Comparison of ENCODE assay signal across 12 cellular contexts in genomic region chr11:27464155-27464759, GRCh38. TPM values are rescaled to one million over a fixed set of nuclear protein-coding genes. Genes with fewer than 3 reads are reported as not detected.
DNase-seq lines count a peak whose midpoint lies in the region; ATAC-seq, FAIRE-seq and TF ChIP-seq lines count a peak whose summit lies in the region.
"Had no signal": no experiment of that assay in that cellular context is flagged by ENCODE, and none has a peak within 500 bp of the region (broad histone marks: within the 10 kb centered on the region; RNA-seq: fewer than 3 reads in every experiment).

No MANE protein-coding gene starts in this region.

- H3K4me1 ChIP-seq in SK-N-SH (ENCODE audit: control insufficient read depth in 1 of 2, insufficient read depth in 2 of 2, low read depth in 1 of 2, low read length in 1 of 2): peaks cover 0 to 50% of the 10 kb centered on the region in 2 experiments; a peak in 3 of 4 replicates
- H3K4me1 ChIP-seq in HepG2 (ENCODE audit: insufficient read depth, low read length): peaks cover 97% of the 10 kb centered on the region
- H3K4me1 ChIP-seq in upper lobe of left lung: peaks cover 0 to 8% (median 4%) of the 10 kb centered on the region in 4 donors
- H3K4me1 ChIP-seq: parathyroid adenoma had no signal

- H3K79me2 ChIP-seq in SK-N-SH (ENCODE audit: insufficient read depth) (peaks cover 37% of the 10 kb centered on the region), HepG2 (ENCODE audit: insufficient read depth, low read length) (peaks cover 99% of the 10 kb centered on the region)

- no peaks in the 10 kb centered on the region for H3K36me3 ChIP-seq in SK-N-SH (replicated peaks in 1 of 2; ENCODE audit: control insufficient read depth in 1 of 2, insufficient read depth in 2 of 2, low read length in 1 of 2)
- H3K36me3 ChIP-seq in HepG2 (replicated peaks in 1 of 2; ENCODE audit: control insufficient read depth in 1 of 2, insufficient read depth in 2 of 2, low read length in 2 of 2): peaks cover 0 to 1% of the 10 kb centered on the region in 2 experiments; a peak in 1 of 5 replicates
- H3K36me3 ChIP-seq in upper lobe of left lung: no peaks in the 10 kb centered on the region

- H3K27me3 ChIP-seq in SK-N-SH (ENCODE audit: insufficient read depth) (no peaks in the 10 kb centered on the region), HepG2 (ENCODE audit: control insufficient read depth in 1 of 2, insufficient read depth in 2 of 2, low read length in 2 of 2) (no peaks in the 10 kb centered on the region), upper lobe of left lung (no peaks in the 10 kb centered on the region)

- ATAC-seq in SK-N-SH treated with all-trans-retinoic acid at 6 μM for 48 hours (peak; percentile 83), HepG2 (no peak), upper lobe of left lung (ENCODE audit: low FRiP score in 2 of 2) (peak; percentile 47 to 79), HG02763 (IDR thresholded peaks at IDR 0.05; ENCODE audit: unreplicated experiment) (no peak), HG03139 (IDR thresholded peaks at IDR 0.05; ENCODE audit: unreplicated experiment) (no peak)
- ATAC-seq: activated naive CD4-positive, alpha-beta T cell treated with anti-CD3 and anti-CD28 coated beads, Interleukin-2, amount 50 U/mL, for 72 hours had no signal

- CTCF ChIA-PET in SK-N-SH (lab: Yijun Ruan, JAX): interaction anchor here (1.4 to 2.1 kb wide), 3 partner anchors 15 to 37 kb away, joined by 3 to 7 read pairs (median 4); no protein-coding TSS in a partner anchor
- CTCF ChIA-PET in HepG2 (lab: Yijun Ruan, JAX; ENCODE audit: low intra/inter-chr PET ratio, low total read pairs): no interaction called here

- no peak overlapping the region for H3K4me3 ChIP-seq in SK-N-SH (ENCODE audit: low read depth in 2 of 2, low read length in 1 of 2)
- no peak overlapping the region for H3K4me3 ChIP-seq in cardiac fibroblast (replicated peaks in 1 of 2; ENCODE audit: low read depth in 2 of 2, low read length in 2 of 2)
- H3K4me3 ChIP-seq in HepG2 (replicated peaks in 1 of 3; ENCODE audit: insufficient read depth in 1 of 3, low read depth in 2 of 3, low read length in 3 of 3): no peak overlapping the region
- H3K4me3 ChIP-seq in upper lobe of left lung: no peak overlapping the region

- no peak for DNase-seq in SK-N-SH
- peak; percentile 39 to 73 for DNase-seq in cardiac fibroblast (ENCODE audit: low read depth in 2 of 2)
- DNase-seq in HepG2 (ENCODE audit: low spot score): no peak
- no peak for DNase-seq in upper lobe of left lung
- no peak for DNase-seq in NCI-H82 treated with DMSO at 0.1 percent for 48 hours (lab: John Stamatoyannopoulos, UW; ENCODE audit: unreplicated experiment)
- DNase-seq: activated CD4-positive, CD25-positive, alpha-beta regulatory T cell treated with anti-CD3 and anti-CD28 coated beads, Interleukin-2, amount 50 U/mL, for 72 hours; NCI-H526 had no signal

- in situ Hi-C loops in HepG2 (cut with HindIII; ENCODE audit: extremely low pct_ligation_motif_present, low pct_unique_long_range_greater_than_20kb): no loop called here

- H3K9ac ChIP-seq in SK-N-SH (no peak overlapping the region), HepG2 (ENCODE audit: insufficient read depth, low read depth, low read length) (peak overlapping the region; percentile 26; the same call in 1 of the 2 replicates)
- H3K9ac ChIP-seq: parathyroid adenoma had no signal

- H3K4me2 ChIP-seq in SK-N-SH: no peak overlapping the region
- peak overlapping the region; percentile 29 for H3K4me2 ChIP-seq in HepG2 (ENCODE audit: low read depth, low read length)

- no peak overlapping the region for H2AFZ ChIP-seq in SK-N-SH (ENCODE audit: low read depth)
- no peak overlapping the region for H2AFZ ChIP-seq in HepG2 (ENCODE audit: low read length)
- H2AFZ ChIP-seq: parathyroid adenoma had no signal

- no peaks in the 10 kb centered on the region for H3K9me2 ChIP-seq in SK-N-SH

- POLR2A ChIA-PET in SK-N-SH (lab: Yijun Ruan, JAX) (interaction anchor here (0.6 kb wide), 1 partner anchor 31 kb away, joined by 3 read pairs; no protein-coding TSS in a partner anchor), HepG2 (lab: Yijun Ruan, JAX) (interaction anchor here (0.7 to 1.4 kb wide), 3 partner anchors 8 to 69 kb away, joined by 3 read pairs; no protein-coding TSS in a partner anchor)

- BruUV-seq in HepG2 (replicated peaks; lab: Mats Ljungman, UMichigan): no TSS peak

- no peaks in the 10 kb centered on the region for H3K9me3 ChIP-seq in SK-N-SH
- no peaks in the 10 kb centered on the region for H3K9me3 ChIP-seq in HepG2 (ENCODE audit: low read length)
- H3K9me3 ChIP-seq in upper lobe of left lung: no peaks in the 10 kb centered on the region

- no peak for TF ChIP-seq EP300 in SK-N-SH (IDR thresholded peaks at IDR 0.05; ENCODE audit: borderline replicate concordance in 1 of 2, low read depth in 1 of 2, low read length in 1 of 2)
- no peak for TF ChIP-seq EP300 in HepG2 (IDR thresholded peaks at IDR 0.05; ENCODE audit: low read depth in 2 of 2, low read length in 2 of 2)
- TF ChIP-seq EP300 in HepG2 (CRISPR knock-in tag; IDR thresholded peaks at IDR 0.05; ENCODE audit: borderline replicate concordance): no peak
- no peak for TF ChIP-seq EP300 in upper lobe of left lung (IDR thresholded peaks at IDR 0.05)

- TF ChIP-seq POLR2A in HepG2 (IDR thresholded peaks at IDR 0.05; ENCODE audit: insufficient read depth in 1 of 2, low read depth in 2 of 2, low read length in 2 of 2) (no peak), upper lobe of left lung (IDR thresholded peaks at IDR 0.05) (no peak)

- H3K27ac ChIP-seq in SK-N-SH (ENCODE audit: low read depth in 2 of 2, low read length in 1 of 2) (no peak overlapping the region), HepG2 (ENCODE audit: extremely low read length, insufficient read depth, low read length) (peak overlapping the region; percentile 56), upper lobe of left lung (no peak overlapping the region)
- H3K27ac ChIP-seq: parathyroid adenoma had no signal

- intact Hi-C loops in HepG2 (cut with micrococcal nuclease; ENCODE audit: unreplicated experiment): no loop called here

- no peak for TF ChIP-seq CTCF in SK-N-SH (IDR thresholded peaks at IDR 0.05)
- TF ChIP-seq CTCF in cardiac fibroblast (IDR thresholded peaks at IDR 0.05; ENCODE audit: low read depth, low read length): no peak
- TF ChIP-seq CTCF in HepG2 (CRISPR knock-in tag; IDR thresholded peaks at IDR 0.05): no peak
- no peak for TF ChIP-seq CTCF in upper lobe of left lung (IDR thresholded peaks at IDR 0.05)

- no peak for FAIRE-seq in HepG2 (lab: Jason Lieb, UNC)

- H4K20me1 ChIP-seq in SK-N-SH (ENCODE audit: insufficient read depth) (no peaks in the 10 kb centered on the region), HepG2 (ENCODE audit: insufficient read depth, low read length) (peaks cover 3% of the 10 kb centered on the region)

- H3F3A ChIP-seq in SK-N-SH (replicated peaks; ENCODE audit: insufficient read depth): no peaks in the 10 kb centered on the region

- WGBS in SK-N-SH (ENCODE audit: low lambda C conversion rate): 79% methylated on average over 3 of the region's 3 CpGs
- 79% methylated on average over 3 of the region's 3 CpGs for WGBS in HepG2 (ENCODE audit: low lambda C conversion rate)
- 44 to 53% methylated on average over 3 of the region's 3 CpGs for WGBS in upper lobe of left lung, 2 donors

- TF ChIP-seq RAD21 in SK-N-SH (IDR thresholded peaks at IDR 0.05; ENCODE audit: low read length) (no peak), HepG2 (CRISPR knock-in tag; IDR thresholded peaks at IDR 0.05) (no peak)

RNA-seq across cellular contexts. Expression of gene LGR4, which starts 8.3 kb away (rescaled TPM):
- 2.6 and 4.6 TPM in 2 replicates for polyA plus RNA-seq in SK-N-SH (2012; rRNA removed)
- 3.2 and 3.4 TPM in 2 replicates for polyA plus RNA-seq in SK-N-SH (2012; cell fraction: cytosol; rRNA removed)
- polyA plus RNA-seq in SK-N-SH (2012; cell fraction: nucleus; rRNA removed): 6.5 and 9.3 TPM in 2 replicates
- 51.4 and 68.7 TPM in 2 replicates for total RNA-seq in HepG2 (2016; rRNA removed; fragmentation: Illumina TruSeq; extraction: Trizol)
- total RNA-seq in HepG2 (2016; cell fraction: cytosol; rRNA removed; fragmentation: Illumina TruSeq; extraction: Trizol; ENCODE audit: low read depth): 8.1 and 10.5 TPM in 2 replicates
- total RNA-seq in HepG2 (2016; cell fraction: insoluble cytoplasmic fraction; rRNA removed; fragmentation: Illumina TruSeq; extraction: Trizol): 51.6 and 65.3 TPM in 2 replicates
- total RNA-seq in HepG2 (2016; cell fraction: membrane; rRNA removed; fragmentation: Illumina TruSeq; extraction: Trizol): 23.6 and 26.4 TPM in 2 replicates
- 111 and 112 TPM in 2 replicates for total RNA-seq in HepG2 (2016; cell fraction: nucleus; rRNA removed; fragmentation: Illumina TruSeq; extraction: Trizol)
- 42.1 and 43.8 TPM in 2 replicates for polyA plus RNA-seq in HepG2 (2011; rRNA removed)
- 21.7 and 35.6 TPM in 2 replicates for polyA plus RNA-seq in HepG2 (2011; cell fraction: cytosol; rRNA removed)
- 35.4 and 41.4 TPM in 2 replicates for polyA plus RNA-seq in HepG2 (2011; cell fraction: nucleus; rRNA removed)
- 45.1 and 63.2 TPM in 2 replicates for polyA plus RNA-seq in HepG2 (2012)
- polyA plus RNA-seq in HepG2 (2016; cell fraction: cytosol; fragmentation: Illumina TruSeq; extraction: Trizol; ENCODE audit: low read depth): 1.6 TPM in 2 replicates
- 39.9 and 43.3 TPM in 2 replicates for polyA plus RNA-seq in HepG2 (2016; cell fraction: insoluble cytoplasmic fraction; fragmentation: Illumina TruSeq; extraction: Trizol; ENCODE audit: low read depth)
- polyA plus RNA-seq in HepG2 (2016; cell fraction: membrane; fragmentation: Illumina TruSeq; extraction: Trizol; ENCODE audit: low read depth): 7.6 and 7.9 TPM in 2 replicates
- polyA plus RNA-seq in HepG2 (2016; cell fraction: nucleus; fragmentation: Illumina TruSeq; extraction: Trizol; ENCODE audit: insufficient read depth, low read depth): 106 and 117 TPM in 2 replicates
- polyA minus RNA-seq in HepG2 (2011; rRNA and poly(A)+ RNA removed; ENCODE audit: low replicate concordance): 187 and 243 TPM in 2 replicates
- 60.2 and 70.2 TPM in 2 replicates for polyA minus RNA-seq in HepG2 (2011; cell fraction: cytosol; rRNA and poly(A)+ RNA removed)
- polyA minus RNA-seq in HepG2 (2011; cell fraction: nucleus; rRNA and poly(A)+ RNA removed): 201 and 210 TPM in 2 replicates
- total RNA-seq in upper lobe of left lung: 10 to 100 TPM in 1 of 6 donors, 1 to 10 TPM in 5; 3.1 to 20.2 (median 6.0) TPM

RNA-seq across cellular contexts. Expression of gene LIN7C, which starts 42.3 kb away (rescaled TPM):
- 7.3 and 11.0 TPM in 2 replicates for polyA plus RNA-seq in SK-N-SH (2012; rRNA removed)
- polyA plus RNA-seq in SK-N-SH (2012; cell fraction: cytosol; rRNA removed): 13.7 and 16.3 TPM in 2 replicates
- polyA plus RNA-seq in SK-N-SH (2012; cell fraction: nucleus; rRNA removed): 3.9 and 6.7 TPM in 2 replicates
- total RNA-seq in HepG2 (2016; rRNA removed; fragmentation: Illumina TruSeq; extraction: Trizol): 37.2 and 65.8 TPM in 2 replicates
- 2.5 and 2.7 TPM in 2 replicates for total RNA-seq in HepG2 (2016; cell fraction: cytosol; rRNA removed; fragmentation: Illumina TruSeq; extraction: Trizol; ENCODE audit: low read depth)
- 38.6 and 65.0 TPM in 2 replicates for total RNA-seq in HepG2 (2016; cell fraction: insoluble cytoplasmic fraction; rRNA removed; fragmentation: Illumina TruSeq; extraction: Trizol)
- 15.9 and 19.0 TPM in 2 replicates for total RNA-seq in HepG2 (2016; cell fraction: membrane; rRNA removed; fragmentation: Illumina TruSeq; extraction: Trizol)
- 24.0 and 25.6 TPM in 2 replicates for total RNA-seq in HepG2 (2016; cell fraction: nucleus; rRNA removed; fragmentation: Illumina TruSeq; extraction: Trizol)
- 12.7 and 14.8 TPM in 2 replicates for polyA plus RNA-seq in HepG2 (2011; rRNA removed)
- 7.8 and 14.4 TPM in 2 replicates for polyA plus RNA-seq in HepG2 (2011; cell fraction: cytosol; rRNA removed)
- 4.2 and 7.4 TPM in 2 replicates for polyA plus RNA-seq in HepG2 (2011; cell fraction: nucleus; rRNA removed)
- polyA plus RNA-seq in HepG2 (2012): 10.3 and 13.4 TPM in 2 replicates
- polyA plus RNA-seq in HepG2 (2016; cell fraction: cytosol; fragmentation: Illumina TruSeq; extraction: Trizol; ENCODE audit: low read depth): 0.89 and 0.90 TPM in 2 replicates
- polyA plus RNA-seq in HepG2 (2016; cell fraction: insoluble cytoplasmic fraction; fragmentation: Illumina TruSeq; extraction: Trizol; ENCODE audit: low read depth): 27.1 and 30.5 TPM in 2 replicates
- 4.4 and 4.8 TPM in 2 replicates for polyA plus RNA-seq in HepG2 (2016; cell fraction: membrane; fragmentation: Illumina TruSeq; extraction: Trizol; ENCODE audit: low read depth)
- polyA plus RNA-seq in HepG2 (2016; cell fraction: nucleus; fragmentation: Illumina TruSeq; extraction: Trizol; ENCODE audit: insufficient read depth, low read depth): 17.5 and 19.5 TPM in 2 replicates
- polyA minus RNA-seq in HepG2 (2011; rRNA and poly(A)+ RNA removed; ENCODE audit: low replicate concordance): 6.7 and 16.3 TPM in 2 replicates
- polyA minus RNA-seq in HepG2 (2011; cell fraction: cytosol; rRNA and poly(A)+ RNA removed): 18.3 and 20.3 TPM in 2 replicates
- polyA minus RNA-seq in HepG2 (2011; cell fraction: nucleus; rRNA and poly(A)+ RNA removed): 29.6 and 31.1 TPM in 2 replicates
- 10 to 100 TPM; 13.0 to 52.9 (median 26.2) TPM for total RNA-seq in upper lobe of left lung

Comparison
In these comparisons a context has a peak if more than half of its experiments do, and no peak if none do; other contexts are left out.
1. ATAC-seq: peak in SK-N-SH treated with all-trans-retinoic acid at 6 μM for 48 hours (single experiment) and upper lobe of left lung (2 of 2); none in HepG2 (single experiment), HG02763 (single experiment) and HG03139 (single experiment).
2. DNase-seq: peak in cardiac fibroblast (2 of 2); none in SK-N-SH (single experiment), HepG2 (single experiment), upper lobe of left lung (0 of 2) and NCI-H82 treated with DMSO at 0.1 percent for 48 hours (single experiment).